In the genomic region with DNA sequence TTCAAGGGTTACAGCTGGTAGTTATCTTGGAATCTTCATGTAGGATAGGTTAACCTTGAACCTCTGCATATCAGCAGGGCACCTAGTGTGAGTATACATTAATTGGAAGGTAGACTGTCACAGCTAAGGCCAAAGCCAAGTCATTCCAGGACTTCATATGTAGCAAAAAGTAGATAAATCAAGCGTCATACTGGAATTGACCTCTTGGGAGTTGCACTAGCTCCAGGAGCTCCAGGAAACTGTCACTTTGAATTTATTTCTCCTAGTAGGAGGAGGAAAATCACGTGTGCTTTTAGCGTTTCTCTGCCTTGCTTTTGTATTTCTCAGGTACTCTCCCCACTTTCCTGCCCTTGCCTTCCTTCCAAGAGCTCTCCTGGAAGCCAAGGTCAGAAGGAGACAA, we compare ENCODE assay signal across 23 cellular contexts. TPM values are rescaled to one million over a fixed set of nuclear protein-coding genes. Genes with fewer than 3 reads are reported as not detected.
A peak's percentile ranks its signal among the peaks of the same experiment; 100 is the strongest.
DNase-seq lines count a peak whose midpoint lies in the region; ATAC-seq and TF ChIP-seq lines count a peak whose summit lies in the region.
"Had no signal": no experiment of that assay in that cellular context is flagged by ENCODE, and none has a peak within 500 bp of the region (broad histone marks: within the 10 kb centered on the region; RNA-seq: fewer than 3 reads in every experiment).

No MANE protein-coding gene starts in this region.

- CTCF ChIA-PET in activated CD4-positive, alpha-beta memory T cell treated with anti-CD3 and anti-CD28 coated beads for 36 hours (lab: Charles Lee): interaction anchor here (1.0 to 1.7 kb wide), 7 partner anchors 15 to 112 kb away, joined by 3 to 18 read pairs (median 5); no protein-coding TSS in a partner anchor
- CTCF ChIA-PET in activated CD4-positive, alpha-beta memory T cell treated with anti-CD3 and anti-CD28 coated beads, Interleukin-2, amount 10 ng/mL, durations not matched to agents 7 days and 5 days (lab: Charles Lee): interaction anchor here (1.2 to 2.9 kb wide), 4 partner anchors 13 to 112 kb away, joined by 3 to 10 read pairs (median 5); no protein-coding TSS in a partner anchor

- H3K27ac ChIP-seq in GM23338 (ENCODE audit: low read depth) (no peak overlapping the region), psoas muscle (peak overlapping the region; percentile 87)
- H3K27ac ChIP-seq: body of pancreas, C4-2B had no signal

- peak overlapping the region; percentile 95 for H3K27ac Mint-ChIP-seq in activated CD4-positive, alpha-beta memory T cell treated with anti-CD3 and anti-CD28 coated beads for 36 hours
- H3K27ac Mint-ChIP-seq in activated CD4-positive, alpha-beta memory T cell treated with anti-CD3 and anti-CD28 coated beads, Interleukin-2, amount 10 ng/mL, durations not matched to agents 7 days and 5 days: no peak overlapping the region
- H3K27ac Mint-ChIP-seq in GM23338: no peak overlapping the region
- peak overlapping the region; percentile 85 for H3K27ac Mint-ChIP-seq in central memory CD8-positive, alpha-beta T cell (ENCODE audit: low read depth)
- H3K27ac Mint-ChIP-seq: WTC11 had no signal

- H4K20me1 ChIP-seq in GM23338 (replicated peaks; ENCODE audit: insufficient read depth): peaks cover 8% of the 10 kb centered on the region; the same call in 1 of the 2 replicates

- peaks cover 5% of the 10 kb centered on the region for H3K79me2 ChIP-seq in GM23338 (replicated peaks; ENCODE audit: insufficient read depth)

- H3K4me1 ChIP-seq in GM23338 (ENCODE audit: insufficient read depth): peaks cover 31% of the 10 kb centered on the region
- peaks cover 62% of the 10 kb centered on the region for H3K4me1 ChIP-seq in psoas muscle

- DNase-seq in activated CD4-positive, alpha-beta memory T cell treated with anti-CD3 and anti-CD28 coated beads for 36 hours: no peak
- no peak for DNase-seq in activated CD4-positive, alpha-beta memory T cell treated with anti-CD3 and anti-CD28 coated beads, Interleukin-2, amount 10 ng/mL, durations not matched to agents 7 days and 5 days
- peak; percentile 32 for DNase-seq in GM23338 (ENCODE audit: low spot score)
- DNase-seq in central memory CD8-positive, alpha-beta T cell (ENCODE audit: low spot score in 2 of 2): no peak
- no peak for DNase-seq in psoas muscle
- no peak for DNase-seq in anterior cingulate cortex (lab: John Stamatoyannopoulos, UW)
- no peak for DNase-seq in nucleus accumbens (lab: John Stamatoyannopoulos, UW)
- DNase-seq: activated gamma-delta T cell treated with Interleukin-2 at 50 U/mL for 16 hours; body of pancreas; DMS53; HCEC 1CT; MG63; NCI-H1436 treated with DMSO at 0.1 percent for 48 hours; NCI-H82; posterior cingulate gyrus; stimulated activated CD4-positive, alpha-beta T cell treated with anti-CD3 and anti-CD28 coated beads, Interleukin-4, amount 100 ng/mL, for 24 hours had no signal

- ATAC-seq in GM23338 (no peak), psoas muscle (peak in 3 of 4 donors; percentile 20 to 52 (median 33)), GM21528 (IDR thresholded peaks at IDR 0.05; ENCODE audit: low FRiP score, unreplicated experiment) (no peak)
- ATAC-seq in central memory CD8-positive, alpha-beta T cell (replicated peaks; ENCODE audit: extremely low read depth, poor library complexity, severe bottlenecking): no peak
- ATAC-seq: body of pancreas, HepG2, WTC11 had no signal

- H2AFZ ChIP-seq in GM23338: no peak overlapping the region

- H3K4me3 Mint-ChIP-seq in activated CD4-positive, alpha-beta memory T cell treated with anti-CD3 and anti-CD28 coated beads for 36 hours: no peak overlapping the region
- H3K4me3 Mint-ChIP-seq in activated CD4-positive, alpha-beta memory T cell treated with anti-CD3 and anti-CD28 coated beads, Interleukin-2, amount 10 ng/mL, durations not matched to agents 7 days and 5 days: no peak overlapping the region
- H3K4me3 Mint-ChIP-seq in GM23338: no peak overlapping the region
- peak overlapping the region; percentile 30 for H3K4me3 Mint-ChIP-seq in central memory CD8-positive, alpha-beta T cell
- H3K4me3 Mint-ChIP-seq: WTC11 had no signal

- H3K36me3 ChIP-seq in GM23338 (ENCODE audit: insufficient read depth) (no peaks in the 10 kb centered on the region), psoas muscle (ENCODE audit: insufficient read depth in 1 of 2, low read depth in 1 of 2) (no peaks in the 10 kb centered on the region)
- H3K36me3 ChIP-seq: MG63, suprapubic skin had no signal

- POLR2A ChIA-PET in activated CD4-positive, alpha-beta memory T cell treated with anti-CD3 and anti-CD28 coated beads for 36 hours (lab: Charles Lee): no interaction called here
- POLR2A ChIA-PET in activated CD4-positive, alpha-beta memory T cell treated with anti-CD3 and anti-CD28 coated beads, Interleukin-2, amount 10 ng/mL, durations not matched to agents 7 days and 5 days (lab: Charles Lee): interaction anchor here (0.5 to 2.0 kb wide), 6 partner anchors 17 to 1116 kb away, joined by 3 to 6 read pairs (median 3); a partner anchor contains a TSS

- H3K4me2 ChIP-seq in GM23338: no peak overlapping the region
- H3K4me2 ChIP-seq: smooth muscle cell had no signal

- H3K27me3 Mint-ChIP-seq in activated CD4-positive, alpha-beta memory T cell treated with anti-CD3 and anti-CD28 coated beads for 36 hours: no peaks in the 10 kb centered on the region
- H3K27me3 Mint-ChIP-seq in activated CD4-positive, alpha-beta memory T cell treated with anti-CD3 and anti-CD28 coated beads, Interleukin-2, amount 10 ng/mL, durations not matched to agents 7 days and 5 days: no peaks in the 10 kb centered on the region
- peaks cover 18% of the 10 kb centered on the region for H3K27me3 Mint-ChIP-seq in GM23338 (ENCODE audit: insufficient read depth, low read depth, poor library complexity)
- H3K27me3 Mint-ChIP-seq in central memory CD8-positive, alpha-beta T cell: no peaks in the 10 kb centered on the region

- peaks cover 44% of the 10 kb centered on the region for H3K36me3 Mint-ChIP-seq in activated CD4-positive, alpha-beta memory T cell treated with anti-CD3 and anti-CD28 coated beads for 36 hours
- H3K36me3 Mint-ChIP-seq in activated CD4-positive, alpha-beta memory T cell treated with anti-CD3 and anti-CD28 coated beads, Interleukin-2, amount 10 ng/mL, durations not matched to agents 7 days and 5 days (ENCODE audit: low read depth): peaks cover 94% of the 10 kb centered on the region
- H3K36me3 Mint-ChIP-seq in GM23338 (ENCODE audit: low read depth): no peaks in the 10 kb centered on the region; the same call in 2 of the 3 replicates
- H3K36me3 Mint-ChIP-seq in central memory CD8-positive, alpha-beta T cell (ENCODE audit: insufficient read depth): peaks cover 69% of the 10 kb centered on the region
- H3K36me3 Mint-ChIP-seq: WTC11 had no signal

- peaks cover 8% of the 10 kb centered on the region; the same call in 1 of the 2 replicates for H3K9me2 ChIP-seq in GM23338 (ENCODE audit: insufficient read depth)

- H3K9me3 Mint-ChIP-seq in activated CD4-positive, alpha-beta memory T cell treated with anti-CD3 and anti-CD28 coated beads for 36 hours: peaks cover 18% of the 10 kb centered on the region
- peaks cover 2% of the 10 kb centered on the region for H3K9me3 Mint-ChIP-seq in activated CD4-positive, alpha-beta memory T cell treated with anti-CD3 and anti-CD28 coated beads, Interleukin-2, amount 10 ng/mL, durations not matched to agents 7 days and 5 days
- no peaks in the 10 kb centered on the region; the same call in 2 of the 3 replicates for H3K9me3 Mint-ChIP-seq in GM23338
- H3K9me3 Mint-ChIP-seq in central memory CD8-positive, alpha-beta T cell: no peaks in the 10 kb centered on the region
- H3K9me3 Mint-ChIP-seq: WTC11 had no signal

- no peaks in the 10 kb centered on the region; the same call in 1 of the 2 replicates for H3F3A ChIP-seq in GM23338 (replicated peaks; ENCODE audit: low read depth)

- H3K4me3 ChIP-seq in GM23338: no peak overlapping the region
- H3K4me3 ChIP-seq in psoas muscle: no peak overlapping the region
- H3K4me3 ChIP-seq: body of pancreas, lung, MG63, smooth muscle cell, suprapubic skin had no signal

- H3K27me3 ChIP-seq in GM23338 (ENCODE audit: insufficient read depth) (peaks cover 26% of the 10 kb centered on the region), psoas muscle (ENCODE audit: insufficient read depth in 3 of 3, low read length in 2 of 3) (no peaks in the 10 kb centered on the region)
- H3K27me3 ChIP-seq: body of pancreas, MG63, suprapubic skin had no signal

- TF ChIP-seq CTCF in GM23338 (conservative IDR thresholded peaks at IDR 0.05; ENCODE audit: low read depth in 2 of 2): no peak
- TF ChIP-seq CTCF in psoas muscle (IDR thresholded peaks at IDR 0.05): no peak

- intact Hi-C loops in activated CD4-positive, alpha-beta memory T cell treated with anti-CD3 and anti-CD28 coated beads for 36 hours (cut with micrococcal nuclease): no loop called here
- intact Hi-C loops in psoas muscle (cut with DNase I): no loop called here

- H3K4me1 Mint-ChIP-seq in activated CD4-positive, alpha-beta memory T cell treated with anti-CD3 and anti-CD28 coated beads for 36 hours (ENCODE audit: low read depth): peaks cover 90% of the 10 kb centered on the region
- peaks cover 84% of the 10 kb centered on the region for H3K4me1 Mint-ChIP-seq in activated CD4-positive, alpha-beta memory T cell treated with anti-CD3 and anti-CD28 coated beads, Interleukin-2, amount 10 ng/mL, durations not matched to agents 7 days and 5 days
- H3K4me1 Mint-ChIP-seq in GM23338: peaks cover 34% of the 10 kb centered on the region
- peaks cover 97% of the 10 kb centered on the region for H3K4me1 Mint-ChIP-seq in central memory CD8-positive, alpha-beta T cell

- no peaks in the 10 kb centered on the region for H3K9me3 ChIP-seq in psoas muscle
- H3K9me3 ChIP-seq: body of pancreas, suprapubic skin had no signal

- WGBS in psoas muscle, 3 donors: 8 to 10% (median 10%) methylated on average over 3 of the region's 3 CpGs

TF ChIP-seq in GM23338, 12 proteins besides CTCF, POLR2A, EP300 and RAD21:
- TF ChIP-seq, protein P1, sequence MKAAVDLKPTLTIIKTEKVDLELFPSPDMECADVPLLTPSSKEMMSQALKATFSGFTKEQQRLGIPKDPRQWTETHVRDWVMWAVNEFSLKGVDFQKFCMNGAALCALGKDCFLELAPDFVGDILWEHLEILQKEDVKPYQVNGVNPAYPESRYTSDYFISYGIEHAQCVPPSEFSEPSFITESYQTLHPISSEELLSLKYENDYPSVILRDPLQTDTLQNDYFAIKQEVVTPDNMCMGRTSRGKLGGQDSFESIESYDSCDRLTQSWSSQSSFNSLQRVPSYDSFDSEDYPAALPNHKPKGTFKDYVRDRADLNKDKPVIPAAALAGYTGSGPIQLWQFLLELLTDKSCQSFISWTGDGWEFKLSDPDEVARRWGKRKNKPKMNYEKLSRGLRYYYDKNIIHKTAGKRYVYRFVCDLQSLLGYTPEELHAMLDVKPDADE (IDR thresholded peaks at IDR 0.05): no peak
- TF ChIP-seq EZH2 (IDR thresholded peaks at IDR 0.05; ENCODE audit: low read depth, unreplicated experiment): no peak
TF ChIP-seq in GM23338: peak in this region for 0.

RNA-seq across cellular contexts. Expression of a gene that starts 30.3 kb away (rescaled TPM):
- total RNA-seq in activated CD4-positive, alpha-beta memory T cell treated with anti-CD3 and anti-CD28 coated beads for 36 hours: 10 to 100 TPM; 64.5 to 68.7 TPM
- total RNA-seq in activated CD4-positive, alpha-beta memory T cell treated with anti-CD3 and anti-CD28 coated beads, Interleukin-2, amount 10 ng/mL, durations not matched to agents 7 days and 5 days: 100 to 1,000 TPM; 234 to 240 TPM
- 22.5 TPM in 2 replicates for total RNA-seq in GM23338 (2014; rRNA removed; shearing (Covaris generic))
- polyA plus RNA-seq in GM23338 (2016; fragmentation: Nextera tagmentation; extraction: Ambion mirVana) (8.8 and 9.5 TPM in 2 replicates), psoas muscle (10 to 100 TPM in 1 of 3 donors, 1 to 10 TPM in 2; 1.3 to 12.9 (median 5.8) TPM)
- 10 to 100 TPM in 1 of 4 donors, 1 to 10 TPM in 3; 4.1 to 13.2 (median 7.5) TPM for total RNA-seq in psoas muscle

Comparison
In these comparisons a context has a peak if more than half of its experiments do, and no peak if none do; other contexts are left out.
1. H3K27ac Mint-ChIP-seq: peak in activated CD4-positive, alpha-beta memory T cell treated with anti-CD3 and anti-CD28 coated beads for 36 hours (single experiment) and central memory CD8-positive, alpha-beta T cell (single experiment); none in activated CD4-positive, alpha-beta memory T cell treated with anti-CD3 and anti-CD28 coated beads, Interleukin-2, amount 10 ng/mL, durations not matched to agents 7 days and 5 days (single experiment) and GM23338 (single experiment).
2. ATAC-seq: peak in psoas muscle (3 of 4); none in GM23338 (single experiment), central memory CD8-positive, alpha-beta T cell (single experiment) and GM21528 (single experiment).